Comparison of ENCODE assay signal across 18 cellular contexts in genomic region chr1:18554597-18554996, GRCh38.
A peak's percentile ranks its signal among the peaks of the same experiment; 100 is the strongest.
DNase-seq lines count a peak whose midpoint lies in the region; ATAC-seq, FAIRE-seq and TF ChIP-seq lines count a peak whose summit lies in the region.
"Had no signal": no experiment of that assay in that cellular context is flagged by ENCODE, and none has a peak within 500 bp of the region (broad histone marks: within the 10 kb centered on the region; RNA-seq: fewer than 3 reads in every experiment).

No MANE protein-coding gene starts in this region.

- peak; percentile 39 for DNase-seq in LNCaP clone FGC (ENCODE audit: low read depth)
- no peak for DNase-seq in left lobe of liver (ENCODE audit: low spot score)
- DNase-seq in GM20000 (ENCODE audit: low spot score): no peak
- no peak for DNase-seq in kidney
- DNase-seq: ACHN; BE2C; CD4-positive, alpha-beta memory T cell; DMS153; DMS79; GDM1; HCEC 1CT had no signal

- no peaks in the 10 kb centered on the region for H3K4me1 ChIP-seq in kidney (ENCODE audit: control insufficient read depth in 1 of 2, insufficient read depth in 1 of 2, low read depth in 1 of 2, low read length in 2 of 2)
- H3K4me1 ChIP-seq: BE2C had no signal

- TF ChIP-seq CTCF in LNCaP clone FGC (IDR thresholded peaks at IDR 0.05; ENCODE audit: control insufficient read depth, extremely low read depth, insufficient read depth) (no peak), VCaP (conservative IDR thresholded peaks at IDR 0.05) (no peak), GM20000 (IDR thresholded peaks at IDR 0.05; ENCODE audit: extremely low read depth, missing control alignments) (no peak), kidney (IDR thresholded peaks at IDR 0.05; ENCODE audit: borderline replicate concordance, extremely low read depth, insufficient read depth) (no peak)

- no peak overlapping the region for H3K9ac ChIP-seq in kidney (ENCODE audit: low read length in 2 of 2)

- intact Hi-C loops in kidney (cut with DNase I): no loop called here

- no peak overlapping the region for H3K4me3 ChIP-seq in LNCaP clone FGC (ENCODE audit: low read depth, low read length)
- H3K4me3 ChIP-seq in kidney (ENCODE audit: low read length in 2 of 2): no peak overlapping the region
- H3K4me3 ChIP-seq: GM23338 had no signal

- H3K27ac ChIP-seq in VCaP: peak overlapping the region; percentile 58
- H3K27ac ChIP-seq in kidney (ENCODE audit: low read depth in 2 of 2, low read length in 2 of 2): no peak overlapping the region

- no peaks in the 10 kb centered on the region for H3K36me3 ChIP-seq in kidney (ENCODE audit: control insufficient read depth in 1 of 2, insufficient read depth in 2 of 2, low read length in 2 of 2)
- H3K36me3 ChIP-seq: BE2C had no signal

- FAIRE-seq in kidney (lab: Jason Lieb, UNC): no peak
- FAIRE-seq: A204.1, GM12892, GM18507, H54 had no signal

- H3K9me3 ChIP-seq in kidney (ENCODE audit: control insufficient read depth in 1 of 2, low read length in 2 of 2): no peaks in the 10 kb centered on the region
- H3K9me3 ChIP-seq: BE2C had no signal

- ATAC-seq in left lobe of liver: peak; percentile 29
- no peak for ATAC-seq in esophagus mucosa
- ATAC-seq: GM23338 had no signal
